In the genomic region with DNA sequence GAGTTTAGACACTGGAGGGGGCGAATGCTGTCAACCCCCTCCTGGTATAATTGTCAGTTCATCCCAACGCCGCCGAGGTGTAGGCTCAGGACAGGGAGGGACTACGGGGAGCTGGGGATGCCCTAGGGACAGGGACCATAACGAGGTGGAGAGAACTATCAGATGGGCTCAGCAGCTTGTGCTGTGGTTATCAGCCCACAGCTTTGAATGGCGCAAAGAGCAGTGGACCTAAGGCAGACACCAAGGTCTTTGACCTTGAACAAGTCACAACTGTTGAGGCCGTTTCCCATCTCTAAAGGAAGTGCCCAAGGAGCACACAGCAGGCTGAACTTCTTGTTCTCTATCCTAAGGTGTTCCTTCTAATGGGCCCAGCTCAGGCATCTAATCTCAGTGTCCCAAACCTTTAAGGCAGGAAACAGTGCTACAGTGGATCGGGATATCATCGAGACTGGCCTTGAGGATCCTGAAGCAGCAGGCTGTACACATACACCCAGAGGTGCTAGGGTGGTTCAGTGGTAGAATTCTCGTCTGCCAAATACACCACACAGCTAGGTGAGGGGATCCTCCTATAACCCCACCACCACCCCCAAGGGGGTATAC, we compare ENCODE assay signal across 6 cellular contexts. TPM values are rescaled to one million over a fixed set of nuclear protein-coding genes. Genes with fewer than 3 reads are reported as not detected.
DNase-seq lines count a peak whose midpoint lies in the region; ATAC-seq and TF ChIP-seq lines count a peak whose summit lies in the region.

No MANE protein-coding gene starts in this region.

- no peak for TF ChIP-seq CTCF in brain (conservative IDR thresholded peaks at IDR 0.05)
- no peak for TF ChIP-seq CTCF in nephron progenitor cell (IDR thresholded peaks at IDR 0.05)

- H3K36me3 Mint-ChIP-seq in brain (peaks cover 59% of the 10 kb centered on the region), nephron progenitor cell (ENCODE audit: low read depth) (peaks cover 39% of the 10 kb centered on the region)

- H3K27ac Mint-ChIP-seq in brain (peak overlapping the region; percentile 85 to 100 (median 96)), nephron progenitor cell (peak overlapping the region; percentile 95)

- H3K4me1 Mint-ChIP-seq in brain = peaks cover 50% of the 10 kb centered on the region
- H3K4me1 Mint-ChIP-seq in nephron progenitor cell = peaks cover 42% of the 10 kb centered on the region

- ATAC-seq in HG03139 (IDR thresholded peaks at IDR 0.05; ENCODE audit: unreplicated experiment) = peak; percentile 7

- H3K4me3 Mint-ChIP-seq in brain (peak overlapping the region; percentile 94 to 97 (median 96)), nephron progenitor cell (peak overlapping the region; percentile 99)

- no peak for DNase-seq in nephron progenitor cell
- DNase-seq in NCI-H1048 (lab: John Stamatoyannopoulos, UW) = no peak
- no peak for DNase-seq in activated effector memory CD4-positive, alpha-beta T cell treated with Interleukin-2 at 50 U/mL for 16 hours
- no peak for DNase-seq in globus pallidus (ENCODE audit: low spot score)

- H3K9me3 Mint-ChIP-seq in brain (no peaks in the 10 kb centered on the region), nephron progenitor cell (no peaks in the 10 kb centered on the region)

- H3K27me3 Mint-ChIP-seq in brain (peaks cover 11% of the 10 kb centered on the region), nephron progenitor cell (ENCODE audit: low read depth, poor library complexity) (no peaks in the 10 kb centered on the region)

RNA-seq across cellular contexts. Expression of a gene that starts 1.0 kb away (rescaled TPM):
- polyA plus RNA-seq in brain (ENCODE audit: insufficient read depth, low read depth, low replicate concordance) = 28.4 TPM

RNA-seq across cellular contexts. Expression of a gene that starts 9.3 kb away (rescaled TPM):
- 111 TPM for polyA plus RNA-seq in brain (ENCODE audit: insufficient read depth, low read depth, low replicate concordance)

RNA-seq across cellular contexts. Expression of a gene that starts 18.6 kb away (rescaled TPM):
- 3,048 TPM for polyA plus RNA-seq in brain (ENCODE audit: insufficient read depth, low read depth, low replicate concordance)

RNA-seq across cellular contexts. Expression of a gene that starts 20.3 kb away (rescaled TPM):
- polyA plus RNA-seq in brain (ENCODE audit: insufficient read depth, low read depth, low replicate concordance) = 23.3 TPM

RNA-seq across cellular contexts. Expression of a gene that starts 20.7 kb away (rescaled TPM):
- polyA plus RNA-seq in brain (ENCODE audit: insufficient read depth, low read depth, low replicate concordance) = 24.3 TPM
